ENCODE assay signal across 14 cellular contexts in the genomic region with DNA sequence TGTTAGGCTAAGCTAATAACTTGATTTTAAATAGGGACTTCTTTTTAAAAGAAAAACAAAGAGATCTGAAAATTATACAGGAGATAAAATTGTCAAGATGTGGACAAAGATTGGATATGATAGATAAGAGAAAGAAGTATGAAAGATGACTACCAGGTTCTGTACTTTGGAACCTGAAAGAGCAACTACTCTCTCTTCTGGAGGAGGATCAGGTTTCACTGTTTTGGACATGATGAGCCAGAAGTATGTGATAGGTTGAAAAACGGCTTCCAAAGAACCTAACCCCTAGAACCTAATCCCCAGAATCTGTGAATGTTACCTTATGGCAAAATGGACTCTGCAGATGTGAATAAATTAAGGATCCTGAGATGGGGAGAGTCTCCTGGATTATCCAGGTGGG. TPM values are rescaled to one million over a fixed set of nuclear protein-coding genes. Genes with fewer than 3 reads are reported as not detected.
DNase-seq lines count a peak whose midpoint lies in the region; ATAC-seq and TF ChIP-seq lines count a peak whose summit lies in the region.
"Had no signal": no experiment of that assay in that cellular context is flagged by ENCODE, and none has a peak within 500 bp of the region (broad histone marks: within the 10 kb centered on the region; RNA-seq: fewer than 3 reads in every experiment).

No MANE protein-coding gene starts in this region.

- WGBS in right lobe of liver (ENCODE audit: insufficient coverage, low coverage, low lambda C conversion rate, missing lambda C conversion rate): 27% methylated on average over 1 of the region's 1 CpG

- CTCF ChIA-PET in CD8-positive, alpha-beta memory T cell (lab: Charles Lee): interaction anchor here (0.8 kb wide), 1 partner anchor 714 kb away, joined by 3 read pairs; no protein-coding TSS in a partner anchor

- intact Hi-C loops in right lobe of liver (cut with DNase I): no loop called here

- POLR2A ChIA-PET in CD8-positive, alpha-beta memory T cell (lab: Charles Lee): interaction anchor here (1.8 kb wide), 1 partner anchor 26 kb away, joined by 7 read pairs; a partner anchor contains a TSS

- H3K4me1 ChIP-seq in CD8-positive, alpha-beta memory T cell (ENCODE audit: insufficient read depth, low read length): peaks cover 74% of the 10 kb centered on the region
- peaks cover 0 to 15% (median 0%) of the 10 kb centered on the region in 4 donors for H3K4me1 ChIP-seq in right lobe of liver

- H3K27ac Mint-ChIP-seq in CD8-positive, alpha-beta memory T cell: peak overlapping the region; percentile 29 to 96 (median 82)
- peak overlapping the region; percentile 80 for H3K27ac Mint-ChIP-seq in T-helper 17 cell

- no peaks in the 10 kb centered on the region for H3K36me3 ChIP-seq in CD8-positive, alpha-beta memory T cell (ENCODE audit: insufficient read depth, low read length)
- no peaks in the 10 kb centered on the region for H3K36me3 ChIP-seq in right lobe of liver
- H3K36me3 ChIP-seq: Peyer's patch, suprapubic skin had no signal

- H3K27me3 Mint-ChIP-seq in CD8-positive, alpha-beta memory T cell: no peaks in the 10 kb centered on the region
- no peaks in the 10 kb centered on the region for H3K27me3 Mint-ChIP-seq in T-helper 17 cell

- TF ChIP-seq POLR2A in right lobe of liver (IDR thresholded peaks at IDR 0.05): no peak

- H3K4me3 Mint-ChIP-seq in CD8-positive, alpha-beta memory T cell: no peak overlapping the region
- no peak overlapping the region for H3K4me3 Mint-ChIP-seq in T-helper 17 cell
- H3K4me3 Mint-ChIP-seq: mesothelial cell of epicardium had no signal

- H3K27ac ChIP-seq in CD8-positive, alpha-beta memory T cell (ENCODE audit: low read depth, low read length): no peak overlapping the region
- H3K27ac ChIP-seq in right lobe of liver: peak overlapping the region in 1 of 3 donors; percentile 1
- H3K27ac ChIP-seq: Peyer's patch, suprapubic skin had no signal

- no peaks in the 10 kb centered on the region for H3K9me3 ChIP-seq in CD8-positive, alpha-beta memory T cell (ENCODE audit: low read length)
- H3K9me3 ChIP-seq in T-helper 17 cell (ENCODE audit: control insufficient read depth, low read length, poor library complexity, severe bottlenecking) (no peaks in the 10 kb centered on the region), right lobe of liver (no peaks in the 10 kb centered on the region)
- H3K9me3 ChIP-seq: Peyer's patch, suprapubic skin had no signal

- H3K9me3 Mint-ChIP-seq in CD8-positive, alpha-beta memory T cell: no peaks in the 10 kb centered on the region

- no peak for TF ChIP-seq CTCF in right lobe of liver (IDR thresholded peaks at IDR 0.05)

- peaks cover 48 to 61% (median 56%) of the 10 kb centered on the region in 3 donors for H3K4me1 Mint-ChIP-seq in CD8-positive, alpha-beta memory T cell
- H3K4me1 Mint-ChIP-seq in T-helper 17 cell: peaks cover 59% of the 10 kb centered on the region

- no peak for DNase-seq in CD8-positive, alpha-beta memory T cell
- peak; percentile 5 for DNase-seq in HT-29 (ENCODE audit: low spot score)
- no peak for DNase-seq in T-helper 17 cell
- no peak for DNase-seq in right lobe of liver
- DNase-seq in islet precursor cell: no peak
- no peak for DNase-seq in SHP77 (lab: John Stamatoyannopoulos, UW)
- DNase-seq in cerebellar cortex (ENCODE audit: low spot score): no peak
- DNase-seq: activated CD8-positive, alpha-beta memory T cell treated with anti-CD3 and anti-CD28 coated beads, Interleukin-2, amount 50 U/mL, for 48 hours; hippocampal formation; NCI-H187 treated with DMSO at 0.1 percent for 48 hours; Peyer's patch had no signal

- H3K27me3 ChIP-seq in CD8-positive, alpha-beta memory T cell (ENCODE audit: insufficient read depth, low read length, poor library complexity, severe bottlenecking): no peaks in the 10 kb centered on the region
- H3K27me3 ChIP-seq in right lobe of liver: no peaks in the 10 kb centered on the region
- H3K27me3 ChIP-seq: Peyer's patch, suprapubic skin had no signal

- no peak for ATAC-seq in T-helper 17 cell
- ATAC-seq in right lobe of liver: peak; percentile 72 to 87 (median 82)
- no peak for ATAC-seq in GM18909 (IDR thresholded peaks at IDR 0.05; ENCODE audit: poor library complexity, unreplicated experiment)

- H3K4me3 ChIP-seq in CD8-positive, alpha-beta memory T cell (ENCODE audit: low read length): no peak overlapping the region
- no peak overlapping the region for H3K4me3 ChIP-seq in right lobe of liver
- H3K4me3 ChIP-seq: Peyer's patch, suprapubic skin had no signal

- peaks cover 0 to 20% (median 0%) of the 10 kb centered on the region in 3 donors for H3K36me3 Mint-ChIP-seq in CD8-positive, alpha-beta memory T cell
- H3K36me3 Mint-ChIP-seq in T-helper 17 cell (ENCODE audit: low read depth): peaks cover 2% of the 10 kb centered on the region

RNA-seq across cellular contexts. Expression of a gene that starts 26.2 kb away (rescaled TPM):
- total RNA-seq in CD8-positive, alpha-beta memory T cell: 10 to 100 TPM; 18.5 to 19.2 TPM
- polyA plus RNA-seq in CD8-positive, alpha-beta memory T cell: 44.5 TPM
- total RNA-seq in HT-29 (2014; rRNA removed; shearing (Covaris generic)): 4.0 and 4.2 TPM in 2 replicates
- total RNA-seq in T-helper 17 cell: 10 to 100 TPM; 40.1 to 45.8 TPM
- total RNA-seq in right lobe of liver: 1 to 10 TPM; 4.1 to 5.9 (median 5.0) TPM

RNA-seq across cellular contexts. Expression of a gene that starts 26.8 kb away (rescaled TPM):
- total RNA-seq in CD8-positive, alpha-beta memory T cell: 10 to 100 TPM; 17.5 to 17.8 TPM
- polyA plus RNA-seq in CD8-positive, alpha-beta memory T cell: 14.5 TPM
- total RNA-seq in HT-29 (2014; rRNA removed; shearing (Covaris generic)): 11.7 and 16.7 TPM in 2 replicates
- total RNA-seq in T-helper 17 cell: 10 to 100 TPM; 14.7 to 17.9 TPM
- total RNA-seq in right lobe of liver: 1 to 10 TPM; 4.7 to 8.7 (median 6.1) TPM

Comparison
In these comparisons a context has a peak if more than half of its experiments do, and no peak if none do; other contexts are left out.
1. ATAC-seq: peak in right lobe of liver (4 of 4); none in T-helper 17 cell (single experiment) and GM18909 (single experiment).